28 cellular contexts compared by ENCODE assay signal in genomic region chr10:35504132-35504531, GRCh38.
"Had no signal": no experiment of that assay in that cellular context is flagged by ENCODE, and none has a peak within 500 bp of the region (broad histone marks: within the 10 kb centered on the region; RNA-seq: fewer than 3 reads in every experiment).

No MANE protein-coding gene starts in this region.

- H3K4me3 Mint-ChIP-seq: activated naive CD8-positive, alpha-beta T cell treated with anti-CD3 and anti-CD28 coated beads, Interleukin-2, amount 50 U/mL, for 24 hours; activated T-helper 1 cell treated with anti-CD3 and anti-CD28 coated beads, Interleukin-12 subunit alpha, Interleukin-12 subunit beta, Interleukin-2, Interleukin-4 antibody, amounts not matched to agents 30 ng/mL and 10 ng/mL and 1 ng/mL, durations not matched to agents 14 hours and 24 hours and 36 hours; central memory CD8-positive, alpha-beta T cell; immature natural killer cell; natural killer cell; neural progenitor cell; stimulated activated naive B cell treated with anti-CD40 and anti-IgM and Interleukin-4, amounts not matched to agents 10 μg/mL and 1 μg/mL and 100 μg/mL, for 72 hours; T-cell; T-helper 2 cell treated with Interferon-gamma antibody and Interleukin-4, amounts not matched to agents 5 μg/mL and 100 μg/mL, for 36 hours had no signal

- ATAC-seq: activated naive CD8-positive, alpha-beta T cell treated with anti-CD3 and anti-CD28 coated beads, Interleukin-2, amount 50 U/mL, for 24 hours; gastroesophageal sphincter; left lobe of liver; lower lobe of right lung; natural killer cell; stimulated activated naive B cell treated with anti-CD40 and anti-IgM and Interleukin-4, amounts not matched to agents 10 μg/mL and 1 μg/mL and 100 μg/mL, for 72 hours; T-cell; upper lobe of right lung had no signal

- H3K9me3 Mint-ChIP-seq: activated naive CD8-positive, alpha-beta T cell treated with anti-CD3 and anti-CD28 coated beads, Interleukin-2, amount 50 U/mL, for 24 hours; activated T-helper 1 cell treated with anti-CD3 and anti-CD28 coated beads, Interleukin-12 subunit alpha, Interleukin-12 subunit beta, Interleukin-2, Interleukin-4 antibody, amounts not matched to agents 30 ng/mL and 10 ng/mL and 1 ng/mL, durations not matched to agents 14 hours and 24 hours and 36 hours; central memory CD8-positive, alpha-beta T cell; immature natural killer cell; natural killer cell; neural progenitor cell; stimulated activated naive B cell treated with anti-CD40 and anti-IgM and Interleukin-4, amounts not matched to agents 10 μg/mL and 1 μg/mL and 100 μg/mL, for 72 hours; T-cell; T-helper 2 cell treated with Interferon-gamma antibody and Interleukin-4, amounts not matched to agents 5 μg/mL and 100 μg/mL, for 36 hours had no signal

- H3K27ac Mint-ChIP-seq: activated naive CD8-positive, alpha-beta T cell treated with anti-CD3 and anti-CD28 coated beads, Interleukin-2, amount 50 U/mL, for 24 hours; activated T-helper 1 cell treated with anti-CD3 and anti-CD28 coated beads, Interleukin-12 subunit alpha, Interleukin-12 subunit beta, Interleukin-2, Interleukin-4 antibody, amounts not matched to agents 30 ng/mL and 10 ng/mL and 1 ng/mL, durations not matched to agents 14 hours and 24 hours and 36 hours; neural progenitor cell; stimulated activated naive B cell treated with anti-CD40 and anti-IgM and Interleukin-4, amounts not matched to agents 10 μg/mL and 1 μg/mL and 100 μg/mL, for 72 hours; T-cell; T-helper 2 cell treated with Interferon-gamma antibody and Interleukin-4, amounts not matched to agents 5 μg/mL and 100 μg/mL, for 36 hours had no signal

- H3K27me3 Mint-ChIP-seq: activated naive CD8-positive, alpha-beta T cell treated with anti-CD3 and anti-CD28 coated beads, Interleukin-2, amount 50 U/mL, for 24 hours; central memory CD8-positive, alpha-beta T cell; stimulated activated naive B cell treated with anti-CD40 and anti-IgM and Interleukin-4, amounts not matched to agents 10 μg/mL and 1 μg/mL and 100 μg/mL, for 72 hours; T-cell had no signal

- H3K36me3 Mint-ChIP-seq: natural killer cell, neural progenitor cell had no signal

- DNase-seq: activated CD4-positive, alpha-beta T cell treated with anti-CD3 and anti-CD28 coated beads for 4 hours; activated CD4-positive, alpha-beta T cell treated with anti-CD3 and anti-CD28 coated beads, Interleukin-2, amount 50 U/mL, for 4 hours; activated gamma-delta T cell; activated naive CD4-positive, alpha-beta T cell treated with anti-CD3 and anti-CD28 coated beads, Interleukin-2, amount 50 U/mL, for 16 hours; activated naive CD8-positive, alpha-beta T cell treated with anti-CD3 and anti-CD28 coated beads, Interleukin-2, amount 50 U/mL, for 24 hours; amygdala; effector memory CD4-positive, alpha-beta T cell; head of caudate nucleus; hypothalamus; immature natural killer cell; kidney; lower lobe of right lung; mesenchymal stem cell; natural killer cell; occipital lobe; stimulated activated CD4-positive, alpha-beta T cell treated with anti-CD3 and anti-CD28 coated beads, Interleukin-15, amount 100 ng/mL, for 24 hours; stimulated activated CD4-positive, alpha-beta T cell treated with anti-CD3 and anti-CD28 coated beads, Interleukin-2, amount 100 ng/mL, for 24 hours; stimulated activated naive B cell treated with anti-CD40 and anti-IgM and Interleukin-4, amounts not matched to agents 10 μg/mL and 1 μg/mL and 100 μg/mL, for 72 hours; stomach; T-cell; thyroid gland; upper lobe of right lung had no signal
